Comparison of ENCODE assay signal across 1 cellular context in the genomic region with DNA sequence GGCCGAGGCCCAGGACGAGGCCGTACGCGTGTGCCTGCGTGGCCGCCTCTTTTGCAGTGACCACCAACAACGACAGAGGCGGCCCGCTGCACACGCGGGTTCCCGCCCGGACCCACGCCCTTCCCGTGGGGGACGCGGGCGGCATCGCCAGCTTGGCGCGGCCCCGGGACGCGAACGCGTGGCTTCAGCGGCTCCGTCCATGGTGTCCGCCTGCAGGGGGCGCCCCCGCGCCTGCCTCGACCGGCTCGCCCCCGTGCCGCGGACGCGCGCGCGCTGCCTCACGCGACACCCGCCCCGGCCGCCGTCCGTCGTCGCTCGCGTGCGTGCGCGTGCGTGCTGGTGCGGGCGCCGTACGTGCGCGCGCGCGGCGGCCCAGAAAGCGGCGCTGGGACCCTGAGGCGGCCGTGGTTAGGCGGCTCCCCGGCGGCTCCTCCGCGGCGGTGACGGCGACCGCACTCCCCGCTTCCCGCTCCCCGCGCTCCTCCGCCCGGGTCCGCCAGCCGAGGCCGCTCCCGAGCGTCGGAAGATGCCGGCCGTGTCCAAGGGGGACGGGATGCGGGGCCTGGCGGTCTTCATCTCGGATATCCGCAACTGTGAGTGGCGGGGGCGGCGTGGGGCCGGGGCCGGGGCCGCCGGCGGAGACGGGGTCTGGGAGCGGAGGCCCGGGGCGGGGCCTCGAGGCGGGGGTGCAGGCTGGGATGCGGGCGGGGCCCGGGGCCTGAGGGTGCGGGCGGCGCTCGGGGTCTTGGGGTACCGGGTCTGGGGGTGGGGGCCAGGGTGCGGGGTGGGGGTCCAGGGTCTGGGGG.
A peak's percentile ranks its signal among the peaks of the same experiment; 100 is the strongest.
TF ChIP-seq lines count a peak whose summit lies in the region.

Gene AP2A2, plus strand, starts transcription at position 375 of the 806 bp plus-strand sequence. Its CDS starts 152 bp downstream, at position 527.

TF ChIP-seq in HepG2, 621 proteins besides CTCF, POLR2A, EP300 and RAD21 (continued from another document and continues in another):
- TF ChIP-seq, protein P1, sequence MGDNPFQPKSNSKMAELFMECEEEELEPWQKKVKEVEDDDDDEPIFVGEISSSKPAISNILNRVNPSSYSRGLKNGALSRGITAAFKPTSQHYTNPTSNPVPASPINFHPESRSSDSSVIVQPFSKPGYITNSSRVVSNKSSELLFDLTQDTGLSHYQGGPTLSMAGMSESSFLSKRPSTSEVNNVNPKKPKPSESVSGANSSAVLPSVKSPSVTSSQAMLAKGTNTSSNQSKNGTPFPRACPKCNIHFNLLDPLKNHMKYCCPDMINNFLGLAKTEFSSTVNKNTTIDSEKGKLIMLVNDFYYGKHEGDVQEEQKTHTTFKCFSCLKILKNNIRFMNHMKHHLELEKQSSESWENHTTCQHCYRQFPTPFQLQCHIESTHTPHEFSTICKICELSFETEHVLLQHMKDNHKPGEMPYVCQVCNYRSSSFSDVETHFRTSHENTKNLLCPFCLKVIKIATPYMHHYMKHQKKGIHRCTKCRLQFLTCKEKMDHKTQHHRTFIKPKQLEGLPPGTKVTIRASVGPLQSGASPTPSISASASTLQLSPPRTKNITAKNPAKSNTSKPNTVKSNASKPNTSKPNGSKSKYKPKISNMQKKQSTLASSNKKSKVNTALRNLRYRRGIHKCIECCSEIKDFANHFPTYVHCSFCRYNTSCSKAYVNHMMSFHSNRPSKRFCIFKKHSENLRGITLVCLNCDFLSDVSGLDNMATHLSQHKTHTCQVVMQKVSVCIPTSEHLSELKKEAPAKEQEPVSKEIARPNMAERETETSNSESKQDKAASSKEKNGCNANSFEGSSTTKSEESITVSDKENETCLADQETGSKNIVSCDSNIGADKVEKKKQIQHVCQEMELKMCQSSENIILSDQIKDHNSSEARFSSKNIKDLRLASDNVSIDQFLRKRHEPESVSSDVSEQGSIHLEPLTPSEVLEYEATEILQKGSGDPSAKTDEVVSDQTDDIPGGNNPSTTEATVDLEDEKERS (CRISPR knock-in tag; IDR thresholded peaks at IDR 0.05), result no peak
- no peak for TF ChIP-seq ZNF598 (CRISPR knock-in tag; IDR thresholded peaks at IDR 0.05; ENCODE audit: borderline replicate concordance)
- 0 out of 2 replicates have a peak, but pooled peaks have one; percentile 5 for TF ChIP-seq NFYB (CRISPR knock-in tag; IDR thresholded peaks at IDR 0.05)
- no peak for TF ChIP-seq KDM3A (CRISPR knock-in tag; IDR thresholded peaks at IDR 0.05; ENCODE audit: low read depth)
- TF ChIP-seq CERS6 (CRISPR knock-in tag; IDR thresholded peaks at IDR 0.05), result no peak
- no peak for TF ChIP-seq ZNF282 (IDR thresholded peaks at IDR 0.05; ENCODE audit: partially characterized antibody)
- TF ChIP-seq SRSF9 (IDR thresholded peaks at IDR 0.05; ENCODE audit: borderline replicate concordance, insufficient read depth, low read depth, low read length, poor library complexity, severe bottlenecking), result no peak
- no peak for TF ChIP-seq SMC3 (IDR thresholded peaks at IDR 0.05; ENCODE audit: low read length)
- TF ChIP-seq KDM1A (CRISPR knock-in tag; IDR thresholded peaks at IDR 0.05), result peak; percentile 60; the same call in 1 of the 2 replicates
- no peak for TF ChIP-seq ZNF572 (CRISPR knock-in tag; IDR thresholded peaks at IDR 0.05)
- TF ChIP-seq, protein P2, sequence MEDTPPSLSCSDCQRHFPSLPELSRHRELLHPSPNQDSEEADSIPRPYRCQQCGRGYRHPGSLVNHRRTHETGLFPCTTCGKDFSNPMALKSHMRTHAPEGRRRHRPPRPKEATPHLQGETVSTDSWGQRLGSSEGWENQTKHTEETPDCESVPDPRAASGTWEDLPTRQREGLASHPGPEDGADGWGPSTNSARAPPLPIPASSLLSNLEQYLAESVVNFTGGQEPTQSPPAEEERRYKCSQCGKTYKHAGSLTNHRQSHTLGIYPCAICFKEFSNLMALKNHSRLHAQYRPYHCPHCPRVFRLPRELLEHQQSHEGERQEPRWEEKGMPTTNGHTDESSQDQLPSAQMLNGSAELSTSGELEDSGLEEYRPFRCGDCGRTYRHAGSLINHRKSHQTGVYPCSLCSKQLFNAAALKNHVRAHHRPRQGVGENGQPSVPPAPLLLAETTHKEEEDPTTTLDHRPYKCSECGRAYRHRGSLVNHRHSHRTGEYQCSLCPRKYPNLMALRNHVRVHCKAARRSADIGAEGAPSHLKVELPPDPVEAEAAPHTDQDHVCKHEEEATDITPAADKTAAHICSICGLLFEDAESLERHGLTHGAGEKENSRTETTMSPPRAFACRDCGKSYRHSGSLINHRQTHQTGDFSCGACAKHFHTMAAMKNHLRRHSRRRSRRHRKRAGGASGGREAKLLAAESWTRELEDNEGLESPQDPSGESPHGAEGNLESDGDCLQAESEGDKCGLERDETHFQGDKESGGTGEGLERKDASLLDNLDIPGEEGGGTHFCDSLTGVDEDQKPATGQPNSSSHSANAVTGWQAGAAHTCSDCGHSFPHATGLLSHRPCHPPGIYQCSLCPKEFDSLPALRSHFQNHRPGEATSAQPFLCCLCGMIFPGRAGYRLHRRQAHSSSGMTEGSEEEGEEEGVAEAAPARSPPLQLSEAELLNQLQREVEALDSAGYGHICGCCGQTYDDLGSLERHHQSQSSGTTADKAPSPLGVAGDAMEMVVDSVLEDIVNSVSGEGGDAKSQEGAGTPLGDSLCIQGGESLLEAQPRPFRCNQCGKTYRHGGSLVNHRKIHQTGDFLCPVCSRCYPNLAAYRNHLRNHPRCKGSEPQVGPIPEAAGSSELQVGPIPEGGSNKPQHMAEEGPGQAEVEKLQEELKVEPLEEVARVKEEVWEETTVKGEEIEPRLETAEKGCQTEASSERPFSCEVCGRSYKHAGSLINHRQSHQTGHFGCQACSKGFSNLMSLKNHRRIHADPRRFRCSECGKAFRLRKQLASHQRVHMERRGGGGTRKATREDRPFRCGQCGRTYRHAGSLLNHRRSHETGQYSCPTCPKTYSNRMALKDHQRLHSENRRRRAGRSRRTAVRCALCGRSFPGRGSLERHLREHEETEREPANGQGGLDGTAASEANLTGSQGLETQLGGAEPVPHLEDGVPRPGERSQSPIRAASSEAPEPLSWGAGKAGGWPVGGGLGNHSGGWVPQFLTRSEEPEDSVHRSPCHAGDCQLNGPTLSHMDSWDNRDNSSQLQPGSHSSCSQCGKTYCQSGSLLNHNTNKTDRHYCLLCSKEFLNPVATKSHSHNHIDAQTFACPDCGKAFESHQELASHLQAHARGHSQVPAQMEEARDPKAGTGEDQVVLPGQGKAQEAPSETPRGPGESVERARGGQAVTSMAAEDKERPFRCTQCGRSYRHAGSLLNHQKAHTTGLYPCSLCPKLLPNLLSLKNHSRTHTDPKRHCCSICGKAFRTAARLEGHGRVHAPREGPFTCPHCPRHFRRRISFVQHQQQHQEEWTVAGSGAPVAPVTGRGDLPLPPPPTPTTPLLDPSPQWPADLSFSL (CRISPR knock-in tag; IDR thresholded peaks at IDR 0.05), result no peak
- peak; percentile 12 for TF ChIP-seq AGO2 (optimal IDR thresholded peaks at IDR 0.05; ENCODE audit: low read depth, low read length)
- no peak for TF ChIP-seq ZNF83 (CRISPR knock-in tag; IDR thresholded peaks at IDR 0.05; ENCODE audit: borderline replicate concordance)
- no peak for TF ChIP-seq ZKSCAN5 (CRISPR knock-in tag; IDR thresholded peaks at IDR 0.05)
- TF ChIP-seq ZNF30 (CRISPR knock-in tag; IDR thresholded peaks at IDR 0.05), result no peak
- TF ChIP-seq ZMAT3 (CRISPR knock-in tag; conservative IDR thresholded peaks at IDR 0.05), result no peak
- TF ChIP-seq, protein P3, sequence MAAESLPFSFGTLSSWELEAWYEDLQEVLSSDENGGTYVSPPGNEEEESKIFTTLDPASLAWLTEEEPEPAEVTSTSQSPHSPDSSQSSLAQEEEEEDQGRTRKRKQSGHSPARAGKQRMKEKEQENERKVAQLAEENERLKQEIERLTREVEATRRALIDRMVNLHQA (CRISPR knock-in tag; IDR thresholded peaks at IDR 0.05), result no peak
- no peak for TF ChIP-seq REST (IDR thresholded peaks at IDR 0.05; ENCODE audit: borderline replicate concordance in 1 of 2, low read depth in 1 of 2, low read length in 2 of 2)
- TF ChIP-seq ZNF574 (CRISPR knock-in tag; IDR thresholded peaks at IDR 0.05), result no peak
- no peak; the same call in 1 of the 2 replicates for TF ChIP-seq MED1 (CRISPR knock-in tag; IDR thresholded peaks at IDR 0.05)
- TF ChIP-seq AGO1 (IDR thresholded peaks at IDR 0.05; ENCODE audit: low read depth, low read length, poor library complexity, severe bottlenecking), result no peak
- no peak for TF ChIP-seq MBD4 (IDR thresholded peaks at IDR 0.05; ENCODE audit: borderline replicate concordance, low read length)
- TF ChIP-seq ZNF879 (CRISPR knock-in tag; IDR thresholded peaks at IDR 0.05), result no peak
- TF ChIP-seq ZNF619 (CRISPR knock-in tag; IDR thresholded peaks at IDR 0.05), result no peak
- TF ChIP-seq ZNF354B (CRISPR knock-in tag; IDR thresholded peaks at IDR 0.05), result no peak
- no peak for TF ChIP-seq TSC22D2 (CRISPR knock-in tag; IDR thresholded peaks at IDR 0.05; ENCODE audit: borderline replicate concordance)
- TF ChIP-seq HDAC6 (IDR thresholded peaks at IDR 0.05; ENCODE audit: low read depth, low read length), result no peak
- no peak; the same call in 1 of the 2 replicates for TF ChIP-seq CREB1 (IDR thresholded peaks at IDR 0.05)
- no peak for TF ChIP-seq CREB1 (CRISPR knock-in tag; IDR thresholded peaks at IDR 0.05)
- 0 out of 2 replicates have a peak, but pooled peaks have one; percentile 16 for TF ChIP-seq RCOR2 (CRISPR knock-in tag; IDR thresholded peaks at IDR 0.05)
- no peak for TF ChIP-seq FLYWCH1 (CRISPR knock-in tag; IDR thresholded peaks at IDR 0.05)
- TF ChIP-seq EHMT2 (IDR thresholded peaks at IDR 0.05; ENCODE audit: borderline replicate concordance, low read depth, low read length), result no peak
- peak; percentile 98 for TF ChIP-seq ZBTB14 (CRISPR knock-in tag; IDR thresholded peaks at IDR 0.05)
- no peak for TF ChIP-seq NFKBIZ (CRISPR knock-in tag; IDR thresholded peaks at IDR 0.05)
- no peak for TF ChIP-seq KDM5B (CRISPR knock-in tag; IDR thresholded peaks at IDR 0.05; ENCODE audit: borderline replicate concordance)
- TF ChIP-seq, protein P4, sequence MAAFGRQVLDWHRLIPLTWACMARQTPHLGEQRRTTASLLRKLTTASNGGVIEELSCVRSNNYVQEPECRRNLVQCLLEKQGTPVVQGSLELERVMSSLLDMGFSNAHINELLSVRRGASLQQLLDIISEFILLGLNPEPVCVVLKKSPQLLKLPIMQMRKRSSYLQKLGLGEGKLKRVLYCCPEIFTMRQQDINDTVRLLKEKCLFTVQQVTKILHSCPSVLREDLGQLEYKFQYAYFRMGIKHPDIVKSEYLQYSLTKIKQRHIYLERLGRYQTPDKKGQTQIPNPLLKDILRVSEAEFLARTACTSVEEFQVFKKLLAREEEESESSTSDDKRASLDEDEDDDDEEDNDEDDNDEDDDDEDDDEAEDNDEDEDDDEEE (CRISPR knock-in tag; IDR thresholded peaks at IDR 0.05), result 0 out of 2 replicates have a peak, but pooled peaks have one; percentile 41
- no peak for TF ChIP-seq ETV5 (CRISPR knock-in tag; IDR thresholded peaks at IDR 0.05; ENCODE audit: borderline replicate concordance)
- no peak for TF ChIP-seq ZNF326 (CRISPR knock-in tag; IDR thresholded peaks at IDR 0.05; ENCODE audit: borderline replicate concordance)
